ENCODE assay signal across 15 cellular contexts in the genomic region with DNA sequence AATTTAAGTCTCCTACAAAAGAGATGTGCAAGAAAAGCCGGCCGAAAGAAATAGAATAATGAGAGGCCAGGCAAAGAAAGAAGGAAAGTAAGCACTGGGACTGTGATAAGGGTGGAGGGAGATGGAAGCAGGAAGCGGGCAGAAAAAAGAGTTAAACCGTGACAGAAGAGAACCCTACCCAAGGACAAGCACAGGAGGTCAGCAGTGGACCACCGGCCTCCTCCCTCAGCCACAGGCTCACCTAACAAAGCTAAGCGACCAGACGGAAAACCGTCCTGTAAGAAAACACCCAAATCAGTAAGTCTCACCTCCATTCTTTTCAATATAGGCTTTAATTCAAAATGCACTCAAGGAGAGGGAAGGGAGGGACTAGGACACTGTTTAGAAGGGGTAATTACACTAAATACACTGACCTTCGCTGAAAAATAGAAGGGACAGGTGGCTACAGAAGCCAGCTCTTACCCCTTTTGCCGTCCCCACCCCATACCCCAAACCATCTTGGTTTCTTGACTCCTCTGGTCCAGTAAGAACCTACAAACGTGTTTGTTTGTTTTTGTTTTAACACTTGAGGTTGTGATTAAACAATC. TPM values are rescaled to one million over a fixed set of nuclear protein-coding genes. Genes with fewer than 3 reads are reported as not detected.
DNase-seq lines count a peak whose midpoint lies in the region; ATAC-seq and TF ChIP-seq lines count a peak whose summit lies in the region.
"Had no signal": no experiment of that assay in that cellular context is flagged by ENCODE, and none has a peak within 500 bp of the region (broad histone marks: within the 10 kb centered on the region; RNA-seq: fewer than 3 reads in every experiment).

No MANE protein-coding gene starts in this region.

- peak; percentile 45 for TF ChIP-seq RAD21 in SK-N-SH (IDR thresholded peaks at IDR 0.05; ENCODE audit: low read length)

- no peaks in the 10 kb centered on the region for H3K9me2 ChIP-seq in SK-N-SH

- ATAC-seq in SK-N-SH treated with all-trans-retinoic acid at 6 μM for 48 hours (no peak), GM19324 (IDR thresholded peaks at IDR 0.05; ENCODE audit: low FRiP score, unreplicated experiment) (no peak)
- ATAC-seq: left lobe of liver, Panc1 had no signal

- no peak overlapping the region for H3K4me2 ChIP-seq in SK-N-SH
- H3K4me2 ChIP-seq in neural progenitor cell, result peak overlapping the region; percentile 84
- H3K4me2 ChIP-seq: KMS-11 had no signal

- CTCF ChIA-PET in SK-N-SH (lab: Yijun Ruan, JAX), result interaction anchor here (1.0 to 4.5 kb wide), 5 partner anchors 8 to 518 kb away, joined by 3 to 43 read pairs (median 6); no protein-coding TSS in a partner anchor

- H3K79me2 ChIP-seq in SK-N-SH (ENCODE audit: insufficient read depth) (no peaks in the 10 kb centered on the region), neural progenitor cell (ENCODE audit: low read depth) (no peaks in the 10 kb centered on the region)

- H3K9ac ChIP-seq in SK-N-SH, result no peak overlapping the region
- H3K9ac ChIP-seq in neural progenitor cell, result no peak overlapping the region
- H3K9ac ChIP-seq: KMS-11 had no signal

- no peak overlapping the region for H3K27ac ChIP-seq in SK-N-SH (ENCODE audit: low read depth in 2 of 2, low read length in 1 of 2)
- peak overlapping the region in 3 of 4 donors; percentile 19 to 70 (median 56) for H3K27ac ChIP-seq in esophagus muscularis mucosa (replicated peaks in 1 of 4)
- no peak overlapping the region for H3K27ac ChIP-seq in neural progenitor cell
- H3K27ac ChIP-seq: KMS-11 had no signal

- no peaks in the 10 kb centered on the region for H3K36me3 ChIP-seq in SK-N-SH (replicated peaks in 1 of 2; ENCODE audit: control insufficient read depth in 1 of 2, insufficient read depth in 2 of 2, low read length in 1 of 2)
- no peaks in the 10 kb centered on the region for H3K36me3 ChIP-seq in esophagus muscularis mucosa
- no peaks in the 10 kb centered on the region for H3K36me3 ChIP-seq in neural progenitor cell

- POLR2A ChIA-PET in SK-N-SH (lab: Yijun Ruan, JAX), result interaction anchor here (0.6 kb wide), 1 partner anchor 1174 kb away, joined by 3 read pairs; no protein-coding TSS in a partner anchor

- H3K4me1 Mint-ChIP-seq in neural progenitor cell, result peaks cover 35% of the 10 kb centered on the region

- peaks cover 10% of the 10 kb centered on the region for H3K36me3 Mint-ChIP-seq in neural progenitor cell

- no peak for TF ChIP-seq POLR2A in esophagus muscularis mucosa (IDR thresholded peaks at IDR 0.05; ENCODE audit: low read depth)

- no peak overlapping the region for H3K27ac Mint-ChIP-seq in neural progenitor cell

- no peaks in the 10 kb centered on the region for H3K9me3 ChIP-seq in SK-N-SH
- no peaks in the 10 kb centered on the region for H3K9me3 ChIP-seq in esophagus muscularis mucosa
- H3K9me3 ChIP-seq in neural progenitor cell (ENCODE audit: low read depth), result no peaks in the 10 kb centered on the region

- no peak overlapping the region for H2AFZ ChIP-seq in SK-N-SH (ENCODE audit: low read depth)
- H2AFZ ChIP-seq in neural progenitor cell (replicated peaks), result no peak overlapping the region

- H3K4me1 ChIP-seq in SK-N-SH (ENCODE audit: control insufficient read depth in 1 of 2, insufficient read depth in 2 of 2, low read depth in 1 of 2, low read length in 1 of 2) (peaks cover 0 to 4% of the 10 kb centered on the region in 2 experiments; a peak in 1 of 4 replicates), esophagus muscularis mucosa (peaks cover 6 to 31% (median 20%) of the 10 kb centered on the region in 4 donors), neural progenitor cell (peaks cover 20% of the 10 kb centered on the region)

- no peaks in the 10 kb centered on the region for H3K9me3 Mint-ChIP-seq in neural progenitor cell

- DNase-seq in SK-N-SH, result peak; percentile 29
- peak; percentile 28 for DNase-seq in NCI-H69 (lab: John Stamatoyannopoulos, UW)
- no peak for DNase-seq in esophagus muscularis mucosa (ENCODE audit: extremely low spot score)
- peak; percentile 30 for DNase-seq in neural progenitor cell (ENCODE audit: low spot score)
- DNase-seq in HuH-7.5 (ENCODE audit: low spot score), result no peak
- no peak for DNase-seq in NAMALWA (ENCODE audit: low spot score)
- DNase-seq: activated gamma-delta T cell, NCI-H1436 treated with DMSO at 0.1 percent for 48 hours, NCI-H510A had no signal

- H3F3A ChIP-seq in SK-N-SH (replicated peaks; ENCODE audit: insufficient read depth) (no peaks in the 10 kb centered on the region), neural progenitor cell (ENCODE audit: low read depth) (peaks cover 25% of the 10 kb centered on the region)

- H3K4me3 ChIP-seq in SK-N-SH (ENCODE audit: low read depth in 2 of 2, low read length in 1 of 2) (no peak overlapping the region), esophagus muscularis mucosa (peak overlapping the region; percentile 0 to 74 (median 64)), neural progenitor cell (no peak overlapping the region)

- no peak for TF ChIP-seq CTCF in SK-N-SH (IDR thresholded peaks at IDR 0.05)
- no peak for TF ChIP-seq CTCF in esophagus muscularis mucosa (IDR thresholded peaks at IDR 0.05)
- no peak for TF ChIP-seq CTCF in neural progenitor cell (IDR thresholded peaks at IDR 0.05)

- peaks cover 33% of the 10 kb centered on the region for H3K27me3 Mint-ChIP-seq in neural progenitor cell (ENCODE audit: insufficient read depth, low read depth)

- H4K20me1 ChIP-seq in SK-N-SH (ENCODE audit: insufficient read depth) (no peaks in the 10 kb centered on the region), neural progenitor cell (ENCODE audit: low read depth) (peaks cover 36% of the 10 kb centered on the region)

- H3K27me3 ChIP-seq in SK-N-SH (ENCODE audit: insufficient read depth), result peaks cover 35% of the 10 kb centered on the region
- H3K27me3 ChIP-seq in esophagus muscularis mucosa, result peaks cover 0 to 63% (median 9%) of the 10 kb centered on the region in 4 donors
- peaks cover 100% of the 10 kb centered on the region for H3K27me3 ChIP-seq in neural progenitor cell

- H3K4me3 Mint-ChIP-seq in neural progenitor cell, result peak overlapping the region; percentile 82

- WGBS in SK-N-SH (ENCODE audit: low lambda C conversion rate), result 77% methylated on average over 11 of the region's 11 CpGs
- WGBS in esophagus muscularis mucosa, result 69% methylated on average over 11 of the region's 11 CpGs

- no peak for TF ChIP-seq EP300 in SK-N-SH (IDR thresholded peaks at IDR 0.05; ENCODE audit: borderline replicate concordance in 1 of 2, low read depth in 1 of 2, low read length in 1 of 2)
- no peak for TF ChIP-seq EP300 in esophagus muscularis mucosa (IDR thresholded peaks at IDR 0.05)

- intact Hi-C loops in esophagus muscularis mucosa (cut with DNase I), result no loop called here

TF ChIP-seq in SK-N-SH, 30 proteins besides CTCF, POLR2A, EP300 and RAD21 (continues in another document):
- TF ChIP-seq ELF1 (IDR thresholded peaks at IDR 0.05) (no peak), NFIC (IDR thresholded peaks at IDR 0.05; ENCODE audit: borderline replicate concordance) (no peak), RFX5 (IDR thresholded peaks at IDR 0.05; ENCODE audit: low read length) (no peak), FOXM1 (IDR thresholded peaks at IDR 0.05; ENCODE audit: low read depth) (no peak), POLR2AphosphoS5 (IDR thresholded peaks at IDR 0.05; ENCODE audit: low read depth, low read length) (no peak), RXRA (IDR thresholded peaks at IDR 0.05; ENCODE audit: borderline replicate concordance, low read depth) (no peak), GABPA (IDR thresholded peaks at IDR 0.05; ENCODE audit: low read depth) (no peak)
- TF ChIP-seq, protein P1, sequence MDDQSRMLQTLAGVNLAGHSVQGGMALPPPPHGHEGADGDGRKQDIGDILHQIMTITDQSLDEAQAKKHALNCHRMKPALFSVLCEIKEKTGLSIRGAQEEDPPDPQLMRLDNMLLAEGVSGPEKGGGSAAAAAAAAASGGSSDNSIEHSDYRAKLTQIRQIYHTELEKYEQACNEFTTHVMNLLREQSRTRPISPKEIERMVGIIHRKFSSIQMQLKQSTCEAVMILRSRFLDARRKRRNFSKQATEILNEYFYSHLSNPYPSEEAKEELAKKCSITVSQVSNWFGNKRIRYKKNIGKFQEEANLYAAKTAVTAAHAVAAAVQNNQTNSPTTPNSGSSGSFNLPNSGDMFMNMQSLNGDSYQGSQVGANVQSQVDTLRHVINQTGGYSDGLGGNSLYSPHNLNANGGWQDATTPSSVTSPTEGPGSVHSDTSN (IDR thresholded peaks at IDR 0.05), result no peak

TF ChIP-seq in SK-N-SH treated with all-trans-retinoic acid at 6 μM for 48 hours, 23 proteins besides CTCF, POLR2A, EP300 and RAD21:
- TF ChIP-seq BACH2 (CRISPR knock-in tag; IDR thresholded peaks at IDR 0.05; ENCODE audit: borderline replicate concordance) (no peak), ZFP30 (CRISPR knock-in tag; IDR thresholded peaks at IDR 0.05) (no peak), ZFP3 (CRISPR knock-in tag; IDR thresholded peaks at IDR 0.05) (no peak), ARNTL (CRISPR knock-in tag; IDR thresholded peaks at IDR 0.05; ENCODE audit: borderline replicate concordance, low read depth) (no peak), ZNF8 (CRISPR knock-in tag; IDR thresholded peaks at IDR 0.05) (no peak), OSR1 (CRISPR knock-in tag; IDR thresholded peaks at IDR 0.05) (no peak), ZC3H10 (CRISPR knock-in tag; IDR thresholded peaks at IDR 0.05) (no peak)
- TF ChIP-seq, protein P2, sequence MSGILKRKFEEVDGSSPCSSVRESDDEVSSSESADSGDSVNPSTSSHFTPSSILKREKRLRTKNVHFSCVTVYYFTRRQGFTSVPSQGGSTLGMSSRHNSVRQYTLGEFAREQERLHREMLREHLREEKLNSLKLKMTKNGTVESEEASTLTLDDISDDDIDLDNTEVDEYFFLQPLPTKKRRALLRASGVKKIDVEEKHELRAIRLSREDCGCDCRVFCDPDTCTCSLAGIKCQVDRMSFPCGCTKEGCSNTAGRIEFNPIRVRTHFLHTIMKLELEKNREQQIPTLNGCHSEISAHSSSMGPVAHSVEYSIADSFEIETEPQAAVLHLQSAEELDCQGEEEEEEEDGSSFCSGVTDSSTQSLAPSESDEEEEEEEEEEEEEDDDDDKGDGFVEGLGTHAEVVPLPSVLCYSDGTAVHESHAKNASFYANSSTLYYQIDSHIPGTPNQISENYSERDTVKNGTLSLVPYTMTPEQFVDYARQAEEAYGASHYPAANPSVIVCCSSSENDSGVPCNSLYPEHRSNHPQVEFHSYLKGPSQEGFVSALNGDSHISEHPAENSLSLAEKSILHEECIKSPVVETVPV (CRISPR knock-in tag; IDR thresholded peaks at IDR 0.05), result no peak

RNA-seq across cellular contexts. Expression of gene FAM181B, which starts 1.9 kb away (rescaled TPM):
- 0.02 and 0.06 TPM in 2 replicates for polyA plus RNA-seq in SK-N-SH (2012; rRNA removed)
- 0.06 and 0.13 TPM in 2 replicates for polyA plus RNA-seq in SK-N-SH (2012; cell fraction: cytosol; rRNA removed)
- polyA plus RNA-seq in SK-N-SH (2012; cell fraction: nucleus; rRNA removed), result 0.01 and 0.07 TPM in 2 replicates
- total RNA-seq in esophagus muscularis mucosa (1 to 10 TPM in 3 of 4 donors, under 1 TPM in 1; 0.83 to 1.6 (median 1.2) TPM), neural progenitor cell (ENCODE audit: low replicate concordance) (0.09 TPM in 1 of 2 replicates, not detected in the other)
- total RNA-seq: A172, left lobe of liver had no signal

Comparison
In these comparisons a context has a peak if more than half of its experiments do, and no peak if none do; other contexts are left out.
1. DNase-seq: peak in SK-N-SH (single experiment), NCI-H69 (single experiment) and neural progenitor cell (single experiment); none in esophagus muscularis mucosa (single experiment), HuH-7.5 (single experiment) and NAMALWA (single experiment).
2. H3K27ac ChIP-seq: peak in esophagus muscularis mucosa (3 of 4); none in SK-N-SH (0 of 2) and neural progenitor cell (single experiment).
3. H3K4me3 ChIP-seq: peak in esophagus muscularis mucosa (4 of 4); none in SK-N-SH (0 of 2) and neural progenitor cell (single experiment).